Comparison of ENCODE assay signal across 8 cellular contexts in the genomic region with DNA sequence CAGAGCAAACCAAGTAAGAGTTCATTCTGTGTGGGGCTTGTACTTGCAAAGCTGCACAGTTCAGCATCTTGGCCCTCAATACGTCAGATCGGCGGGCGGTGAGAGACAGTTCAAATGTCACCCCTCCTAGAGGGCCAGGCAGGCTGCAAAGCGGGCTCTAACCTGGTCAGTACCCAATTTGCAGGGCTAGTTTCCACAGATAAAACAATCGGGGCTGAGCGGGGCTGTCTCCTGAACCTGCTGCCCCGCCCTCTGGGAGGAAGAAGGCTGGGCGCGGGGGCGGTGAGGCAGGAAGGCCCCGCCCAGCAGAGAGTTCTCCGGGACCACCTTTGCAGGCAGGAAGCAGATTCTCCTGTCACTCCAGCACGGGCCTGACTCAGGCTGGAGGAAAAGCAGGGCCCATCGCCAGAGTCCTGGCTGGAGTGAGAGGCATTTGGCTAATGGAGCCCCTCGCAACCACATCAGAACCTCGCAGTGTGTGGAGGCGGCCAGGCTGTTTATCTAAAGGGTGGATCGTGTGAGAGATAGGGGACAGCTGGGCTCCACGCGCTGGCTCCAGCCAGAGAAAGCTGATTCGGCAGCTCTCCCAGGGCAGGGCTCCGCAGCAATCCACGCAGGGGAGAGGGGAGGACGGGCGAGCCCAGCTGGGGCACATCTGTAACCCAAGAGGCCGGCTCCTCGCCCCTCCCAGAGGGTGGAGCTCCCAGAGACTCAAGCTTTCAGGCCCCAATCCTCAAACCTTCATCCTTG.
A peak's percentile ranks its signal among the peaks of the same experiment; 100 is the strongest.
DNase-seq lines count a peak whose midpoint lies in the region; ATAC-seq and TF ChIP-seq lines count a peak whose summit lies in the region.

No MANE protein-coding gene starts in this region.

- no peaks in the 10 kb centered on the region for H3K9me3 ChIP-seq in BE2C
- H3K9me3 ChIP-seq in cardiac muscle cell (ENCODE audit: low read depth): no peaks in the 10 kb centered on the region

- peaks cover 10% of the 10 kb centered on the region for H3K4me1 Mint-ChIP-seq in activated naive CD8-positive, alpha-beta T cell treated with anti-CD3 and anti-CD28 coated beads for 36 hours
- H3K4me1 Mint-ChIP-seq in progenitor cell of endocrine pancreas (ENCODE audit: low read depth): peaks cover 12% of the 10 kb centered on the region

- H3K4me3 Mint-ChIP-seq in activated naive CD8-positive, alpha-beta T cell treated with anti-CD3 and anti-CD28 coated beads for 36 hours: peak overlapping the region; percentile 84
- H3K4me3 Mint-ChIP-seq in progenitor cell of endocrine pancreas (ENCODE audit: low read depth): peak overlapping the region; percentile 54

- no peaks in the 10 kb centered on the region for H3K27me3 Mint-ChIP-seq in activated naive CD8-positive, alpha-beta T cell treated with anti-CD3 and anti-CD28 coated beads for 36 hours
- no peaks in the 10 kb centered on the region for H3K27me3 Mint-ChIP-seq in progenitor cell of endocrine pancreas

- peak; percentile 86 for ATAC-seq in HG03432 (IDR thresholded peaks at IDR 0.05; ENCODE audit: unreplicated experiment)

- peak; percentile 57 for TF ChIP-seq POLR2A in GM19193 (IDR thresholded peaks at IDR 0.05; ENCODE audit: extremely low read depth, insufficient read depth, insufficient read length)
- peak; percentile 62 for TF ChIP-seq POLR2A in Raji (IDR thresholded peaks at IDR 0.05; ENCODE audit: insufficient read depth, low read depth, low read length)

- no peaks in the 10 kb centered on the region for H3K36me3 ChIP-seq in BE2C
- no peaks in the 10 kb centered on the region for H3K36me3 ChIP-seq in cardiac muscle cell

- no peaks in the 10 kb centered on the region for H3K9me3 Mint-ChIP-seq in activated naive CD8-positive, alpha-beta T cell treated with anti-CD3 and anti-CD28 coated beads for 36 hours
- no peaks in the 10 kb centered on the region for H3K9me3 Mint-ChIP-seq in progenitor cell of endocrine pancreas (ENCODE audit: low read depth)

- H3K4me1 ChIP-seq in BE2C (peaks cover 4% of the 10 kb centered on the region; the same call in 1 of the 2 replicates), cardiac muscle cell (ENCODE audit: low read depth) (peaks cover 17% of the 10 kb centered on the region)

- peak; percentile 85 for DNase-seq in BE2C
- peak; percentile 71 for DNase-seq in activated naive CD8-positive, alpha-beta T cell treated with anti-CD3 and anti-CD28 coated beads for 36 hours
- peak; percentile 81 to 93 for DNase-seq in cardiac muscle cell (ENCODE audit: low read depth in 1 of 2, low spot score in 1 of 2)
- peak; percentile 36 for DNase-seq in progenitor cell of endocrine pancreas (ENCODE audit: low spot score, unreplicated experiment)
- DNase-seq in globus pallidus (ENCODE audit: low spot score): no peak

- H3K27ac ChIP-seq in cardiac muscle cell: peak overlapping the region; percentile 84

- peak overlapping the region; percentile 88 for H3K27ac Mint-ChIP-seq in activated naive CD8-positive, alpha-beta T cell treated with anti-CD3 and anti-CD28 coated beads for 36 hours
- peak overlapping the region; percentile 93 for H3K27ac Mint-ChIP-seq in progenitor cell of endocrine pancreas

- no peaks in the 10 kb centered on the region for H3K36me3 Mint-ChIP-seq in activated naive CD8-positive, alpha-beta T cell treated with anti-CD3 and anti-CD28 coated beads for 36 hours
- H3K36me3 Mint-ChIP-seq in progenitor cell of endocrine pancreas (ENCODE audit: insufficient read depth): peaks cover 3% of the 10 kb centered on the region

- H3K4me3 ChIP-seq in BE2C (ENCODE audit: low read depth, low read length) (peak overlapping the region; percentile 42), cardiac muscle cell (peak overlapping the region; percentile 19)

- no peaks in the 10 kb centered on the region for H3K27me3 ChIP-seq in BE2C
- H3K27me3 ChIP-seq in cardiac muscle cell: no peaks in the 10 kb centered on the region

- TF ChIP-seq CTCF in BE2C (IDR thresholded peaks at IDR 0.05; ENCODE audit: low read depth, low read length) (no peak), cardiac muscle cell (IDR thresholded peaks at IDR 0.05; ENCODE audit: low read depth, low read length) (no peak), progenitor cell of endocrine pancreas (IDR thresholded peaks at IDR 0.05; ENCODE audit: unreplicated experiment) (no peak)
